Comparison of ENCODE assay signal across 6 cellular contexts in genomic region chr5:181189363-181189961, GRCh38. TPM values are rescaled to one million over a fixed set of nuclear protein-coding genes. Genes with fewer than 3 reads are reported as not detected.
A peak's percentile ranks its signal among the peaks of the same experiment; 100 is the strongest.
DNase-seq lines count a peak whose midpoint lies in the region; FAIRE-seq and TF ChIP-seq lines count a peak whose summit lies in the region.

No MANE protein-coding gene starts in this region.

- peaks cover 42% of the 10 kb centered on the region for H3K27me3 ChIP-seq in HUES64 (ENCODE audit: insufficient read depth, low read length)
- H3K27me3 ChIP-seq in astrocyte (ENCODE audit: insufficient read depth, low read length) = no peaks in the 10 kb centered on the region

- H3K27ac ChIP-seq in HUES64 (ENCODE audit: low read depth, low read length) (no peak overlapping the region), astrocyte (ENCODE audit: low read depth, low read length) (no peak overlapping the region)

- H3K36me3 ChIP-seq in HUES64 (ENCODE audit: insufficient read depth, low read length) (no peaks in the 10 kb centered on the region), astrocyte (ENCODE audit: insufficient read depth, low read length) (no peaks in the 10 kb centered on the region)

- H3K4me1 ChIP-seq in HUES64 (ENCODE audit: insufficient read depth, low read length) (no peaks in the 10 kb centered on the region), astrocyte (ENCODE audit: insufficient read depth, low read length) (peaks cover 22% of the 10 kb centered on the region)

- no peak for FAIRE-seq in astrocyte (lab: Jason Lieb, UNC)

- no peaks in the 10 kb centered on the region for H3K36me3 Mint-ChIP-seq in astrocyte (ENCODE audit: low read depth, unreplicated experiment)

- H3K4me3 ChIP-seq in HUES64 (ENCODE audit: low read length) (peak overlapping the region; percentile 91), astrocyte (ENCODE audit: insufficient read depth, low read depth, low read length) (peak overlapping the region; percentile 76)

- no peaks in the 10 kb centered on the region for H3K27me3 Mint-ChIP-seq in astrocyte (ENCODE audit: low read depth, unreplicated experiment)

- no peaks in the 10 kb centered on the region for H3K4me1 Mint-ChIP-seq in astrocyte (ENCODE audit: low read depth, unreplicated experiment)

- H4K20me1 ChIP-seq in astrocyte (ENCODE audit: insufficient read depth, low read length) = peaks cover 3% of the 10 kb centered on the region

- peak overlapping the region; percentile 91 for H3K4me2 ChIP-seq in astrocyte (ENCODE audit: low read length)

- H3K9me3 Mint-ChIP-seq in astrocyte (ENCODE audit: unreplicated experiment) = peaks cover 2% of the 10 kb centered on the region

- H3K9ac ChIP-seq in HUES64 (ENCODE audit: low read depth, low read length) = peak overlapping the region; percentile 4; the same call in 1 of the 2 replicates
- H3K9ac ChIP-seq in astrocyte (ENCODE audit: low read length) = peak overlapping the region; percentile 72

- peak overlapping the region; percentile 95 for H3K27ac Mint-ChIP-seq in astrocyte (ENCODE audit: unreplicated experiment)

- no peaks in the 10 kb centered on the region for H3K79me2 ChIP-seq in astrocyte (ENCODE audit: insufficient read depth, low read length)

- DNase-seq in astrocyte (ENCODE audit: low read depth) (no peak), myocyte (ENCODE audit: low read depth) (peak; percentile 26), SKM-1 treated with dmso at 0.1 percent for 144 hours (lab: John Stamatoyannopoulos, UW; ENCODE audit: unreplicated experiment) (no peak), GM19240 (ENCODE audit: insufficient read length, low spot score) (no peak), SW 1271 (lab: John Stamatoyannopoulos, UW) (no peak)

- H3K4me3 Mint-ChIP-seq in astrocyte (ENCODE audit: unreplicated experiment) = peak overlapping the region; percentile 91

- peak overlapping the region; percentile 86 for H2AFZ ChIP-seq in astrocyte (ENCODE audit: low read depth, low read length)

- no peaks in the 10 kb centered on the region for H3K9me3 ChIP-seq in HUES64 (ENCODE audit: insufficient read depth, low read depth, low read length)
- no peaks in the 10 kb centered on the region for H3K9me3 ChIP-seq in astrocyte (ENCODE audit: insufficient read depth, low read depth, low read length)

- 1% methylated on average over 39 of the region's 41 CpGs for WGBS in HUES64

- TF ChIP-seq CTCF in astrocyte (IDR thresholded peaks at IDR 0.05; ENCODE audit: insufficient read depth, low read depth, low read length) = no peak

RNA-seq across cellular contexts. Expression of gene TRIM7, which starts 15.5 kb away (rescaled TPM):
- not detected for polyA plus RNA-seq in HUES64 (2013, experiment 1 of 2)
- 0.25 TPM for polyA plus RNA-seq in HUES64 (2013, experiment 2 of 2)
- total RNA-seq in astrocyte (0.22 and 0.27 TPM in 2 replicates), myocyte (8.9 and 18.8 TPM in 2 replicates)
- 0.96 TPM for polyA plus RNA-seq in myocyte (2012)

RNA-seq across cellular contexts. Expression of gene TRIM41, which starts 33.6 kb away (rescaled TPM):
- polyA plus RNA-seq in HUES64 (2013, experiment 1 of 2) = 13.2 TPM
- polyA plus RNA-seq in HUES64 (2013, experiment 2 of 2) = 12.2 TPM
- total RNA-seq in astrocyte = 20.9 and 21.8 TPM in 2 replicates
- 13.4 and 13.8 TPM in 2 replicates for total RNA-seq in myocyte
- 37.3 TPM for polyA plus RNA-seq in myocyte (2012)

RNA-seq across cellular contexts. Expression of gene OR2V2, which starts 42.1 kb away (rescaled TPM):
- polyA plus RNA-seq in HUES64 (2013, experiment 1 of 2) = not detected
- not detected for polyA plus RNA-seq in HUES64 (2013, experiment 2 of 2)
- total RNA-seq in astrocyte (not detected in 2 replicates), myocyte (not detected in 2 replicates)
- polyA plus RNA-seq in myocyte (2012) = not detected

RNA-seq across cellular contexts. Expression of gene RACK1, which starts 54.2 kb away (rescaled TPM):
- polyA plus RNA-seq in HUES64 (2013, experiment 1 of 2) = 2,091 TPM
- 2,124 TPM for polyA plus RNA-seq in HUES64 (2013, experiment 2 of 2)
- total RNA-seq in astrocyte (1,553 and 1,656 TPM in 2 replicates), myocyte (2,741 and 2,769 TPM in 2 replicates)
- 2,253 TPM for polyA plus RNA-seq in myocyte (2012)

RNA-seq across cellular contexts. Expression of gene OR2V1, which starts 58.5 kb away (rescaled TPM):
- polyA plus RNA-seq in HUES64 (2013, experiment 1 of 2) = not detected
- polyA plus RNA-seq in HUES64 (2013, experiment 2 of 2) = not detected
- not detected in 2 replicates for total RNA-seq in astrocyte
- not detected in 2 replicates for total RNA-seq in myocyte
- polyA plus RNA-seq in myocyte (2012) = not detected
